Comparison of ENCODE assay signal across 8 cellular contexts in the genomic region with DNA sequence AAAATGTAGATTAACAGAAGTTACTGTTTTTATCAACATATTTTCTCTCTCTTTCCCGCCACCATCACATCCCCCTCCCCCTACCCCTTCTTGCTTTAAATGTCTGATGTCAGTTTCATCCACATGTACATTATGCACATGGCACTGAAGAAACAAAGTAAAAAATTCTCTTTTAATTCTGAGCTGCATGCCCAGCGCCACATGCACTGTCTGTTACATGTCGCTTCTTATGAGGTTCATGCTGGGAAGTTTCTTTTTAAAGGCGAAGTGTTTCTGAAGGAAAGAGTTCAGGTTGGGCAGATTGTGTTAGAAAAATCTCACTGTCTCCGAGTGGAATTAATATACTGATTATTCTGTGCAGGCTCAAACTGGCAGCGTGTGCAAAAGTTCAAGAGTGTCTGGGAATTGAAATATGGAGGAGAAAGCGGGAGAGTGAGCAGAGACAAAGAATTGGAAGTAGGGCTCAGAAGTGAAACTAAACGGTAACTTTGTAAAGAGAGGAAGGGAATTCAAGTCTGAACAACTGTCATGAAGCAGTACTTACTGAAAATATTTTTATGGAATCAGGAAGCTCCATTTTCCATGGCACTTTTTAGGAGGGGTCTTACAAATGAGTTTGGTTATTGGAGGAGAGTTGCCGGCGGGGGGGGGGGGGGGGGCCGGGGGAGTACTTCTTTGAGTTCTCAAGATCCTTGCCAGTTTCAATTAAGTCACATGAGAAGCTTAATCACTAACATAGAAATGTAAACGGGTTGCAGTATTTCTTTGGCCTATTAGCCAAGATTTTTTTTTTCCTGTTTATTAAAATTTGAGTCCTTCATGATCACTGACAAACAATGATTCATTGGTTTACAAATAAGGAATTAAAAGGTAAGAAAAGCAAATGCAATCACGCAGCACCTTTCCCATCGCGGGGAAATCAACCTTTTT.
A peak's percentile ranks its signal among the peaks of the same experiment; 100 is the strongest.
DNase-seq lines count a peak whose midpoint lies in the region; ATAC-seq and TF ChIP-seq lines count a peak whose summit lies in the region.

No MANE protein-coding gene starts in this region.

- H4K20me1 ChIP-seq in MM.1S (ENCODE audit: insufficient read depth, low read length): no peaks in the 10 kb centered on the region

- no peaks in the 10 kb centered on the region for H3K79me2 ChIP-seq in MM.1S (ENCODE audit: low read length)

- peak; percentile 35 for ATAC-seq in foreskin keratinocyte
- ATAC-seq in GM21825 (IDR thresholded peaks at IDR 0.05; ENCODE audit: unreplicated experiment): no peak
- ATAC-seq in GM21526 (IDR thresholded peaks at IDR 0.05; ENCODE audit: low FRiP score, unreplicated experiment): no peak
- no peak for ATAC-seq in HG03378 (IDR thresholded peaks at IDR 0.05; ENCODE audit: unreplicated experiment)

- in situ Hi-C loops in SK-MEL-5 (cut with HindIII; ENCODE audit: low pct_unique_long_range_greater_than_20kb, low sequenced_read_pairs): no loop called here

- H3K4me3 ChIP-seq in retinal pigment epithelial cell (ENCODE audit: low read length) (peak overlapping the region; percentile 20), MM.1S (ENCODE audit: low read length) (no peak overlapping the region)

- no peaks in the 10 kb centered on the region for H3K36me3 ChIP-seq in MM.1S (replicated peaks; ENCODE audit: insufficient read depth, low read length)

- H3K27ac ChIP-seq in foreskin keratinocyte (peak overlapping the region; percentile 89), MM.1S (ENCODE audit: low read length) (no peak overlapping the region)

- 0 out of 2 replicates have a peak, but pooled peaks cover 3% of the 10 kb centered on the region for H3F3A ChIP-seq in MM.1S (ENCODE audit: insufficient read depth, low read length)

- DNase-seq in GM03348 (ENCODE audit: low spot score) (peak; percentile 48), SK-MEL-5 (ENCODE audit: low read depth, low spot score) (peak; percentile 9), foreskin keratinocyte (peak; percentile 12 to 42), retinal pigment epithelial cell (ENCODE audit: low read depth) (no peak), MM.1S (no peak)

- no peaks in the 10 kb centered on the region for H3K9me2 ChIP-seq in MM.1S (replicated peaks; ENCODE audit: insufficient read depth, low read length)

- H3K27me3 ChIP-seq in foreskin keratinocyte (no peaks in the 10 kb centered on the region), MM.1S (replicated peaks; ENCODE audit: insufficient read depth, low read length) (no peaks in the 10 kb centered on the region)

- H3K4me1 ChIP-seq in foreskin keratinocyte (no peaks in the 10 kb centered on the region), MM.1S (ENCODE audit: low read length) (peaks cover 17% of the 10 kb centered on the region)

- TF ChIP-seq CTCF in foreskin keratinocyte (conservative IDR thresholded peaks at IDR 0.05) (no peak), retinal pigment epithelial cell (conservative IDR thresholded peaks at IDR 0.05; ENCODE audit: low read depth, low read length) (no peak), MM.1S (IDR thresholded peaks at IDR 0.05; ENCODE audit: low read length) (no peak)

- no peak overlapping the region for H2AFZ ChIP-seq in MM.1S (ENCODE audit: low read length)

- H3K9me3 ChIP-seq in MM.1S (replicated peaks; ENCODE audit: insufficient read depth, low read length): no peaks in the 10 kb centered on the region

- no peak overlapping the region for H3K9ac ChIP-seq in MM.1S (ENCODE audit: low read length)

- no peak overlapping the region for H3K4me2 ChIP-seq in MM.1S (ENCODE audit: low read depth, low read length)

Comparison
In these comparisons a context has a peak if more than half of its experiments do, and no peak if none do; other contexts are left out.
1. DNase-seq: peak in GM03348 (single experiment), SK-MEL-5 (single experiment) and foreskin keratinocyte (2 of 2); none in retinal pigment epithelial cell (single experiment) and MM.1S (single experiment).